In the genomic region with DNA sequence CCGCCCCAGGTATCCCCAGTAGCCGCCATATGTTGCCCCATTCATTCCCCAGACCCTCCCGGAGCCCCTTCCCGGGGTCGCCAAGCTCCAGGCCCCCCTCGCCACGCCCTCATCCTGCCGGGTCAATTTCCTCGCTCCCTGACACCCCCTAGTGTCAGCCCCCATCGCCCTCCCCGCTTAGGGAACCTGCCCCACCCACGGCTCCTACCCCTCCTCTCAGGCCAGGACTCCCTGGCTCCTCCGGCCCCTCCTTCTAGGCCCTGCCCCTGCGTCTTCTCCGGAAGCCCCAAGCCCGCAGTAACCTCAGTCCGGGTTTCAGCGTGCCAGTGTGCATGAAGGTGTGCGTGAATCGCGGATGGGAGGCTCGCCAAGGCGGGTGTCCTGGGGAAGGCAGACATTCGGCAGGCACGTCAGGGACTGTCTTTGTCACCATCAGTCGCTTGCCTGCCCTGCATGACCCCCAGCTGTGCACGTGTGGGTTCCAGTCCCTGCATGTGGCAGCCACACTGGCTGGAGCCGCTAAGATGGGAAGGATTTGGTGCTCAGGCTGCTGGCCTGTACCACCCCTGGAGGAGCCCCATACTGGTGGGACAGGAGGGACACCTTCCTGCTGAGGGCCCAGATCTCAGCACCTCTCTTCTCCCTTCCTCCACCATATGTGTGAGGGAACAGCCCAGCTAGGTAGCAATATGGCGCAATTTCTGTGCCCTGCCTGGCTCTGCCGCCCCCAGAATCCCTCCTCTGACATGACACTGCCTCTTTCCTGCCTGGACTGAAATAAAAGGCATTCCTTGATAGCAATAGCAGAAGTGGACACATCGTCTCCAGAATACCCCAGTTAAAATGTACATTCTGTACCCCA, we compare ENCODE assay signal across 6 cellular contexts. TPM values are rescaled to one million over a fixed set of nuclear protein-coding genes. Genes with fewer than 3 reads are reported as not detected.
DNase-seq lines count a peak whose midpoint lies in the region; ATAC-seq and TF ChIP-seq lines count a peak whose summit lies in the region.

No MANE protein-coding gene starts in this region.

- H3K27me3 Mint-ChIP-seq in stimulated activated naive B cell treated with anti-CD40 and anti-IgM and Interleukin-4, amounts not matched to agents 10 μg/mL and 1 μg/mL and 100 μg/mL, for 72 hours = peaks cover 0 to 5% of the 10 kb centered on the region in 2 donors

- TF ChIP-seq CTCF in fibroblast of villous mesenchyme (IDR thresholded peaks at IDR 0.05; ENCODE audit: insufficient read depth, low read depth, low read length) = no peak

- peak; percentile 76 for DNase-seq in activated effector memory CD4-positive, alpha-beta T cell treated with anti-CD3 and anti-CD28 coated beads, Interleukin-2, amount 50 U/mL, for 16 hours
- no peak for DNase-seq in activated effector memory CD4-positive, alpha-beta T cell treated with Interleukin-2 at 50 U/mL for 16 hours
- DNase-seq in RPMI8226 = peak; percentile 66
- DNase-seq in fibroblast of villous mesenchyme (ENCODE audit: low read depth) = no peak
- DNase-seq in stimulated activated naive B cell treated with anti-CD40 and anti-IgM and Interleukin-4, amounts not matched to agents 10 μg/mL and 1 μg/mL and 100 μg/mL, for 72 hours = no peak

- H3K9me3 Mint-ChIP-seq in stimulated activated naive B cell treated with anti-CD40 and anti-IgM and Interleukin-4, amounts not matched to agents 10 μg/mL and 1 μg/mL and 100 μg/mL, for 72 hours = no peaks in the 10 kb centered on the region

- H3K4me3 ChIP-seq in fibroblast of villous mesenchyme (ENCODE audit: low read depth, low read length) = peak overlapping the region; percentile 63

- peaks cover 0 to 4% of the 10 kb centered on the region in 2 donors for H3K36me3 Mint-ChIP-seq in stimulated activated naive B cell treated with anti-CD40 and anti-IgM and Interleukin-4, amounts not matched to agents 10 μg/mL and 1 μg/mL and 100 μg/mL, for 72 hours

- peak overlapping the region; percentile 65 for H3K27ac Mint-ChIP-seq in stimulated activated naive B cell treated with anti-CD40 and anti-IgM and Interleukin-4, amounts not matched to agents 10 μg/mL and 1 μg/mL and 100 μg/mL, for 72 hours

- peaks cover 10 to 12% of the 10 kb centered on the region in 2 donors for H3K4me1 Mint-ChIP-seq in stimulated activated naive B cell treated with anti-CD40 and anti-IgM and Interleukin-4, amounts not matched to agents 10 μg/mL and 1 μg/mL and 100 μg/mL, for 72 hours

- ATAC-seq in stimulated activated naive B cell treated with anti-CD40 and anti-IgM and Interleukin-4, amounts not matched to agents 10 μg/mL and 1 μg/mL and 100 μg/mL, for 72 hours (replicated peaks) = peak; percentile 33 to 40
- no peak for ATAC-seq in GM19328 (IDR thresholded peaks at IDR 0.05; ENCODE audit: unreplicated experiment)

- peak overlapping the region; percentile 86 to 87 for H3K4me3 Mint-ChIP-seq in stimulated activated naive B cell treated with anti-CD40 and anti-IgM and Interleukin-4, amounts not matched to agents 10 μg/mL and 1 μg/mL and 100 μg/mL, for 72 hours

RNA-seq across cellular contexts. Expression of gene DISP2, which starts 0.7 kb away (rescaled TPM):
- under 0.01 TPM in 2 replicates for total RNA-seq in fibroblast of villous mesenchyme

RNA-seq across cellular contexts. Expression of gene PHGR1, which starts 7.9 kb away (rescaled TPM):
- not detected in 2 replicates for total RNA-seq in fibroblast of villous mesenchyme

RNA-seq across cellular contexts. Expression of gene CCDC9B, which starts 18.0 kb away (rescaled TPM):
- total RNA-seq in fibroblast of villous mesenchyme = 35.4 and 40.3 TPM in 2 replicates

RNA-seq across cellular contexts. Expression of gene KNSTRN, which starts 23.8 kb away (rescaled TPM):
- total RNA-seq in fibroblast of villous mesenchyme = 25.4 and 49.2 TPM in 2 replicates

RNA-seq across cellular contexts. Expression of gene INAFM2, which starts 35.2 kb away (rescaled TPM):
- 11.9 and 16.8 TPM in 2 replicates for total RNA-seq in fibroblast of villous mesenchyme

Comparison
In these comparisons a context has a peak if more than half of its experiments do, and no peak if none do; other contexts are left out.
1. DNase-seq: peak in activated effector memory CD4-positive, alpha-beta T cell treated with anti-CD3 and anti-CD28 coated beads, Interleukin-2, amount 50 U/mL, for 16 hours (single experiment) and RPMI8226 (single experiment); none in activated effector memory CD4-positive, alpha-beta T cell treated with Interleukin-2 at 50 U/mL for 16 hours (single experiment), fibroblast of villous mesenchyme (single experiment) and stimulated activated naive B cell treated with anti-CD40 and anti-IgM and Interleukin-4, amounts not matched to agents 10 μg/mL and 1 μg/mL and 100 μg/mL, for 72 hours (single experiment).